13 cellular contexts compared by ENCODE assay signal in genomic region chr15:92938387-92938786, GRCh38. TPM values are rescaled to one million over a fixed set of nuclear protein-coding genes. Genes with fewer than 3 reads are reported as not detected.
DNase-seq lines count a peak whose midpoint lies in the region; ATAC-seq and TF ChIP-seq lines count a peak whose summit lies in the region.
"Had no signal": no experiment of that assay in that cellular context is flagged by ENCODE, and none has a peak within 500 bp of the region (broad histone marks: within the 10 kb centered on the region; RNA-seq: fewer than 3 reads in every experiment).

No MANE protein-coding gene starts in this region.

- DNase-seq in AG04450 (ENCODE audit: low read depth, low spot score) (no peak), adipocyte (ENCODE audit: low read depth) (no peak), lower lobe of right lung (no peak), UCSD-AML1 (lab: John Stamatoyannopoulos, UW; ENCODE audit: unreplicated experiment) (no peak), iPS-NIHi7 (ENCODE audit: extremely low spot score) (no peak), NCI-H2196 (lab: John Stamatoyannopoulos, UW; ENCODE audit: unreplicated experiment) (no peak), superior temporal gyrus (ENCODE audit: extremely low spot score) (no peak)
- DNase-seq: activated CD4-positive, alpha-beta T cell treated with anti-CD3 and anti-CD28 coated beads, Interleukin-2, amount 50 U/mL, for 48 hours; effector memory CD4-positive, alpha-beta T cell; mesendoderm; MV-4-11; NCI-H748 treated with DMSO at 0.1 percent for 48 hours had no signal

- CTCF ChIA-PET in AG04450 (lab: Charles Lee): interaction anchor here (0.8 to 2.7 kb wide), 7 partner anchors 10 to 142 kb away, joined by 3 to 17 read pairs (median 5); no protein-coding TSS in a partner anchor

- H3K4me3 ChIP-seq in AG04450 (ENCODE audit: low read depth, low read length) (no peak overlapping the region), adipocyte (ENCODE audit: low read length) (no peak overlapping the region), lower lobe of right lung (no peak overlapping the region)

- H3K27ac ChIP-seq in AG04450 (ENCODE audit: low read depth, low read length) (no peak overlapping the region), lower lobe of right lung (no peak overlapping the region)

- peaks cover 96% of the 10 kb centered on the region for H3K36me3 ChIP-seq in adipocyte (ENCODE audit: control insufficient read depth, insufficient read depth, low read length, severe bottlenecking)
- H3K36me3 ChIP-seq in lower lobe of right lung: peaks cover 97% of the 10 kb centered on the region

- intact Hi-C loops in lower lobe of right lung (cut with DNase I): no loop called here

- H3K9me3 ChIP-seq in AG04450 (ENCODE audit: control insufficient read depth, insufficient read depth, low read length) (no peaks in the 10 kb centered on the region), adipocyte (ENCODE audit: control insufficient read depth, low read length) (no peaks in the 10 kb centered on the region), lower lobe of right lung (no peaks in the 10 kb centered on the region)

- H3K4me1 ChIP-seq in adipocyte (ENCODE audit: control insufficient read depth, insufficient read depth, low read length) (peaks cover 10% of the 10 kb centered on the region), lower lobe of right lung (peaks cover 7% of the 10 kb centered on the region)

- H3K27me3 ChIP-seq in AG04450 (ENCODE audit: control insufficient read depth, insufficient read depth, low read length): no peaks in the 10 kb centered on the region
- H3K27me3 ChIP-seq in adipocyte (replicated peaks; ENCODE audit: control insufficient read depth, insufficient read depth, low read length): no peaks in the 10 kb centered on the region
- H3K27me3 ChIP-seq in lower lobe of right lung (ENCODE audit: low read depth): no peaks in the 10 kb centered on the region

- peak overlapping the region; percentile 42 for H3K9ac ChIP-seq in adipocyte (ENCODE audit: low read length)

- TF ChIP-seq CTCF in AG04450 (IDR thresholded peaks at IDR 0.05; ENCODE audit: low read depth, low read length): peak; percentile 36
- TF ChIP-seq CTCF in GM12872 (IDR thresholded peaks at IDR 0.05; ENCODE audit: insufficient read depth, low read depth, low read length): peak; percentile 24; the same call in 1 of the 3 replicates
- peak; percentile 5 for TF ChIP-seq CTCF in lower lobe of right lung (IDR thresholded peaks at IDR 0.05)

- no peak for ATAC-seq in lower lobe of right lung

- POLR2A ChIA-PET in AG04450 (lab: Yijun Ruan, JAX): no interaction called here

RNA-seq across cellular contexts. Expression of gene CHD2, which starts 38.3 kb away (rescaled TPM):
- polyA plus RNA-seq in AG04450 (2011; rRNA removed): 62.6 and 74.8 TPM in 2 replicates
- 163 and 178 TPM in 2 replicates for polyA minus RNA-seq in AG04450 (2011; rRNA and poly(A)+ RNA removed)
- total RNA-seq in lower lobe of right lung: 158 TPM
